In the genomic region with DNA sequence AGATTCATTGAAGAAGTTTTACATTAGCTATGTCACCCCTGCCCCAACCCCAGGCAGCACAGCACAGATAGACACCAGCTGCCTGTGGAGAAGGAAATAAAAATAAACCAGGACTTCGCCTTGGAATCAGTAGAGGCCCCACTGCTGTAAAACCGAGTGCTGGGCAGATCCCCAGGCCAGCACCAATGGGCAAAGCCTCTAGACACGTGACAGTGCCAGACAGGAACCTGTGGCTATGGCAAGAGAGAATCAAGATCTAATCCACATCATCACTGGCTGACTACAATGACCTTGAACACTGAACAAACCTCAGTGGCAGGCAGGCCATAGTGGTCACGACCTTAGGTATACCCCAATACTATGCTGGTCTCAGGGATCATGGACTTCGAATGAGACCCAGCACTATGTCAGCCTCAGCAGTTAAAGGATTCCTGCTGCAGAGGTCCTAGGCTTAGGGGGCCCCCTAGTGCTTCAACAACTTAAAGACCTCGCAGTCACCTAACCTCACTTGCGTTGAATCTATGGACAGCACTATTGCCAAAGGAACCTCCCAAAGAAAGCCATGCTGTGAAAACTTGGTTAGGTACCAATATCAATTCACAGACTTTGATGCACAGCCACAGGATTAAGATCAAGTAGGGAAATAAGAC, we compare ENCODE assay signal across 8 cellular contexts.
A peak's percentile ranks its signal among the peaks of the same experiment; 100 is the strongest.
DNase-seq lines count a peak whose midpoint lies in the region; ATAC-seq, FAIRE-seq and TF ChIP-seq lines count a peak whose summit lies in the region.

No MANE protein-coding gene starts in this region.

- POLR2A ChIA-PET in HEK293 (lab: Yijun Ruan, JAX), result no interaction called here

- H3K4me1 ChIP-seq in HEK293 (ENCODE audit: control insufficient read depth, insufficient read depth, low read length), result no peaks in the 10 kb centered on the region

- TF ChIP-seq CTCF in HEK293 (tag by site-specific recombination; IDR thresholded peaks at IDR 0.05), result no peak

- H3K4me1 Mint-ChIP-seq in activated T-cell treated with anti-CD3 and anti-CD28 coated beads, Interleukin-2, amount 50 U/mL, for 24 hours (ENCODE audit: low read depth), result no peaks in the 10 kb centered on the region

- no peak for ATAC-seq in GM18858 (IDR thresholded peaks at IDR 0.05; ENCODE audit: unreplicated experiment)

- no peak overlapping the region for H3K4me3 Mint-ChIP-seq in activated T-cell treated with anti-CD3 and anti-CD28 coated beads, Interleukin-2, amount 50 U/mL, for 24 hours

- no peak overlapping the region for H3K27ac ChIP-seq in HEK293 (ENCODE audit: extremely low read depth, low read depth, low read length)

- no peak overlapping the region for H3K4me3 ChIP-seq in HEK293 (ENCODE audit: low read depth, low read length)

- H3K27me3 Mint-ChIP-seq in activated T-cell treated with anti-CD3 and anti-CD28 coated beads, Interleukin-2, amount 50 U/mL, for 24 hours, result no peaks in the 10 kb centered on the region

- intact Hi-C loops in head of caudate nucleus (cut with DNase I), result no loop called here

- peaks cover 12% of the 10 kb centered on the region for H3K9me3 Mint-ChIP-seq in activated T-cell treated with anti-CD3 and anti-CD28 coated beads, Interleukin-2, amount 50 U/mL, for 24 hours

- DNase-seq in COR-L47 (lab: John Stamatoyannopoulos, UW) (peak; percentile 21), RCC 7860 (ENCODE audit: low spot score) (peak; percentile 9), head of caudate nucleus (peak in 23 of 42 donors; percentile 1 to 54 (median 13)), GF-D8 (lab: John Stamatoyannopoulos, UW) (no peak), T-helper 1 cell (no peak)
- DNase-seq in activated T-cell treated with anti-CD3 and anti-CD28 coated beads, Interleukin-2, amount 50 U/mL, for 24 hours, result no peak

- no peaks in the 10 kb centered on the region for H3K36me3 Mint-ChIP-seq in activated T-cell treated with anti-CD3 and anti-CD28 coated beads, Interleukin-2, amount 50 U/mL, for 24 hours (ENCODE audit: low read depth)

- CTCF ChIA-PET in HEK293 (lab: Yijun Ruan, JAX), result interaction anchor here (0.7 to 0.9 kb wide), 3 partner anchors 109 to 1501 kb away, joined by 3 to 4 read pairs (median 3); no protein-coding TSS in a partner anchor

- FAIRE-seq in RCC 7860 (lab: Jason Lieb, UNC), result no peak

- H3K36me3 ChIP-seq in HEK293 (ENCODE audit: control insufficient read depth in 2 of 2, insufficient read depth in 1 of 2, low read length in 2 of 2), result no peaks in the 10 kb centered on the region

- no peak overlapping the region for H3K27ac Mint-ChIP-seq in activated T-cell treated with anti-CD3 and anti-CD28 coated beads, Interleukin-2, amount 50 U/mL, for 24 hours

- H3K9me3 ChIP-seq in HEK293 (ENCODE audit: control insufficient read depth, insufficient read depth, low read depth, low read length), result no peaks in the 10 kb centered on the region

TF ChIP-seq in HEK293, 187 proteins besides CTCF, POLR2A, EP300 and RAD21:
- TF ChIP-seq ZNF311 (tag by site-specific recombination; IDR thresholded peaks at IDR 0.05; ENCODE audit: borderline replicate concordance), result no peak
- peak; percentile 24 for TF ChIP-seq ZNF654 (tag by site-specific recombination; IDR thresholded peaks at IDR 0.05; ENCODE audit: low read depth)
TF ChIP-seq in HEK293: peak in this region for 1.

Comparison
In these comparisons a context has a peak if more than half of its experiments do, and no peak if none do; other contexts are left out.
1. DNase-seq: peak in COR-L47 (single experiment), RCC 7860 (single experiment) and head of caudate nucleus (23 of 42); none in activated T-cell treated with anti-CD3 and anti-CD28 coated beads, Interleukin-2, amount 50 U/mL, for 24 hours (single experiment), GF-D8 (single experiment) and T-helper 1 cell (0 of 5).